Comparison of ENCODE assay signal across 8 cellular contexts in genomic region chr2:178480227-178481181, GRCh38. TPM values are rescaled to one million over a fixed set of nuclear protein-coding genes. Genes with fewer than 3 reads are reported as not detected.
DNase-seq lines count a peak whose midpoint lies in the region; TF ChIP-seq lines count a peak whose summit lies in the region.

Gene PLEKHA3, plus strand, starts transcription at chr2:178480457. Its CDS starts 413 bp downstream, at chr2:178480870.

- H3K27me3 ChIP-seq in H9 (ENCODE audit: insufficient read depth, low read length), result no peaks in the 10 kb centered on the region
- H3K27me3 ChIP-seq in neural progenitor cell, result peaks cover 7% of the 10 kb centered on the region

- H3K79me2 ChIP-seq in H9 (ENCODE audit: insufficient read depth, low read length) (peaks cover 3% of the 10 kb centered on the region; the same call in 1 of the 2 replicates), neural progenitor cell (ENCODE audit: low read depth) (peaks cover 62% of the 10 kb centered on the region)

- WGBS in H9 (ENCODE audit: extremely low coverage, insufficient read length, low lambda C conversion rate), result no CpG with 5 or more reads among the region's 92 CpGs

- H3K4me1 ChIP-seq in H9 (ENCODE audit: insufficient read depth, low read length) (peaks cover 3% of the 10 kb centered on the region; the same call in 1 of the 2 replicates), neural progenitor cell (peaks cover 23% of the 10 kb centered on the region)

- peak; percentile 93 for DNase-seq in G401 (ENCODE audit: low spot score)
- DNase-seq in H9, result peak; percentile 91
- DNase-seq in M059J (ENCODE audit: low read depth), result peak; percentile 96
- peak; percentile 88 for DNase-seq in SIG-M5 treated with dmso at 0.1 percent for 504 hours (lab: John Stamatoyannopoulos, UW; ENCODE audit: unreplicated experiment)
- peak; percentile 64 for DNase-seq in activated gamma-delta T cell treated with Interleukin-2 at 50 U/mL for 16 hours
- DNase-seq in foreskin fibroblast, result peak; percentile 98 to 99
- peak; percentile 91 for DNase-seq in neural progenitor cell (ENCODE audit: low spot score)
- peak; percentile 94 for DNase-seq in stromal cell of bone marrow (ENCODE audit: low read depth)

- no peak within 1 kb of the TSS for H3K23ac ChIP-seq in H9 (ENCODE audit: insufficient read length, low read depth, low read length)

- H3K27ac Mint-ChIP-seq in H9 (peak within 1 kb of the TSS in 2 of 3 experiments; percentile 96 to 97; a peak in 5 of 7 replicates), neural progenitor cell (peak within 1 kb of the TSS; percentile 97)

- H3K9me3 Mint-ChIP-seq in H9, result no peaks in the 10 kb centered on the region; a peak in 1 of 5 replicates
- H3K9me3 Mint-ChIP-seq in neural progenitor cell, result no peaks in the 10 kb centered on the region

- H3K4me3 Mint-ChIP-seq in H9 (peak within 1 kb of the TSS; percentile 91 to 97), neural progenitor cell (peak within 1 kb of the TSS; percentile 98)

- no peak within 1 kb of the TSS for H2BK5ac ChIP-seq in H9 (ENCODE audit: insufficient read length, low read length)

- H3K4me1 Mint-ChIP-seq in H9, result peaks cover 20 to 27% of the 10 kb centered on the region in 2 experiments
- H3K4me1 Mint-ChIP-seq in neural progenitor cell, result peaks cover 31% of the 10 kb centered on the region

- H3K9ac ChIP-seq in H9 (ENCODE audit: extremely low read depth, insufficient read length, low read length) (peak within 1 kb of the TSS; percentile 78), neural progenitor cell (peak within 1 kb of the TSS; percentile 71)

- H2AK5ac ChIP-seq in H9 (ENCODE audit: insufficient read length, low read length), result no peak within 1 kb of the TSS

- H3K79me1 ChIP-seq in H9 (ENCODE audit: insufficient read depth, low read depth, low read length, poor library complexity, severe bottlenecking), result peaks cover 3% of the 10 kb centered on the region

- in situ Hi-C loops in G401 (cut with HindIII; ENCODE audit: low sequenced_read_pairs), result no loop called here

- peaks cover 11% of the 10 kb centered on the region for H3K23me2 ChIP-seq in H9 (ENCODE audit: insufficient read length, low read depth, low read length, poor library complexity, severe bottlenecking)

- H3K27me3 Mint-ChIP-seq in H9 (ENCODE audit: low read depth) (no peaks in the 10 kb centered on the region; the same call in 1 of the 2 replicates), neural progenitor cell (ENCODE audit: insufficient read depth, low read depth) (no peaks in the 10 kb centered on the region)

- peaks cover 22% of the 10 kb centered on the region for H3F3A ChIP-seq in neural progenitor cell (ENCODE audit: low read depth)

- H2BK120ac ChIP-seq in H9 (ENCODE audit: low read depth, low read length, poor library complexity, severe bottlenecking), result no peak within 1 kb of the TSS

- no peak within 1 kb of the TSS for H2BK12ac ChIP-seq in H9 (ENCODE audit: insufficient read length, low read depth, low read length)

- no peaks in the 10 kb centered on the region for H4K20me1 ChIP-seq in H9 (ENCODE audit: control insufficient read depth, insufficient read depth, insufficient read length)
- H4K20me1 ChIP-seq in neural progenitor cell (ENCODE audit: low read depth), result peaks cover 22% of the 10 kb centered on the region

- H4K5ac ChIP-seq in H9 (ENCODE audit: insufficient read length, low read depth, low read length), result no peak within 1 kb of the TSS

- H4K91ac ChIP-seq in H9 (ENCODE audit: insufficient read length, low read depth, low read length), result no peak within 1 kb of the TSS

- H3K14ac ChIP-seq in H9 (ENCODE audit: insufficient read depth, low read length), result peak within 1 kb of the TSS; percentile 86

- no peak within 1 kb of the TSS for H2BK20ac ChIP-seq in H9 (ENCODE audit: low read depth, low read length, poor library complexity, severe bottlenecking)

- H3K56ac ChIP-seq in H9 (ENCODE audit: insufficient read length, low read depth, low read length), result no peak within 1 kb of the TSS

- H3K4me3 ChIP-seq in foreskin fibroblast (ENCODE audit: low read depth in 1 of 2, low read length in 2 of 2), result peak within 1 kb of the TSS; percentile 87 to 91
- H3K4me3 ChIP-seq in neural progenitor cell, result peak within 1 kb of the TSS; percentile 90

- no peak within 1 kb of the TSS for H3K4ac ChIP-seq in H9 (ENCODE audit: low read depth, low read length)

- H3T11ph ChIP-seq in H9 (ENCODE audit: low read length), result no peak within 1 kb of the TSS

- H3K36me3 Mint-ChIP-seq in H9 (ENCODE audit: insufficient read depth in 1 of 3, low read depth in 3 of 3), result no peaks in the 10 kb centered on the region
- peaks cover 1% of the 10 kb centered on the region for H3K36me3 Mint-ChIP-seq in neural progenitor cell

- H3K18ac ChIP-seq in H9 (ENCODE audit: insufficient read length, low read depth, low read length), result no peak within 1 kb of the TSS

- no peak for TF ChIP-seq CTCF in H9 (conservative IDR thresholded peaks at IDR 0.05)
- no peak for TF ChIP-seq CTCF in foreskin fibroblast (IDR thresholded peaks at IDR 0.05; ENCODE audit: low read depth, low read length)
- TF ChIP-seq CTCF in neural progenitor cell (IDR thresholded peaks at IDR 0.05), result no peak

- H2BK15ac ChIP-seq in H9 (ENCODE audit: low read depth, low read length), result no peak within 1 kb of the TSS

- H3K36me3 ChIP-seq in neural progenitor cell, result no peaks in the 10 kb centered on the region

- H3K27ac ChIP-seq in H9 (ENCODE audit: insufficient read length, low read depth, low read length) (no peak within 1 kb of the TSS), neural progenitor cell (peak within 1 kb of the TSS; percentile 88)

- H4K8ac ChIP-seq in H9 (replicated peaks; ENCODE audit: insufficient read length, low read depth, low read length), result no peak within 1 kb of the TSS

- no peaks in the 10 kb centered on the region for H3K9me3 ChIP-seq in H9 (ENCODE audit: control insufficient read depth, low read depth, low read length)
- H3K9me3 ChIP-seq in neural progenitor cell (ENCODE audit: low read depth), result no peaks in the 10 kb centered on the region

- H3K4me2 ChIP-seq in H9 (ENCODE audit: insufficient read depth, insufficient read length, low read length) (peak within 1 kb of the TSS; percentile 98), neural progenitor cell (peak within 1 kb of the TSS; percentile 94)

- H2AFZ ChIP-seq in H9 (ENCODE audit: low read length) (no peak within 1 kb of the TSS), neural progenitor cell (replicated peaks) (peak within 1 kb of the TSS; percentile 80)

RNA-seq across cellular contexts. Expression of gene PLEKHA3, which starts in this region (rescaled TPM):
- 7.5 and 23.0 TPM in 2 replicates for total RNA-seq in G401 (2014; rRNA removed; shearing (Covaris generic))
- total RNA-seq in H9 (2021) (23.5 and 25.9 TPM in 2 replicates), neural progenitor cell (ENCODE audit: low replicate concordance) (5.9 and 26.2 TPM in 2 replicates)
- 7.6 and 17.0 TPM in 2 replicates for total RNA-seq in M059J (2014; rRNA removed; shearing (Covaris generic))
